8 cellular contexts compared by ENCODE assay signal in the genomic region with DNA sequence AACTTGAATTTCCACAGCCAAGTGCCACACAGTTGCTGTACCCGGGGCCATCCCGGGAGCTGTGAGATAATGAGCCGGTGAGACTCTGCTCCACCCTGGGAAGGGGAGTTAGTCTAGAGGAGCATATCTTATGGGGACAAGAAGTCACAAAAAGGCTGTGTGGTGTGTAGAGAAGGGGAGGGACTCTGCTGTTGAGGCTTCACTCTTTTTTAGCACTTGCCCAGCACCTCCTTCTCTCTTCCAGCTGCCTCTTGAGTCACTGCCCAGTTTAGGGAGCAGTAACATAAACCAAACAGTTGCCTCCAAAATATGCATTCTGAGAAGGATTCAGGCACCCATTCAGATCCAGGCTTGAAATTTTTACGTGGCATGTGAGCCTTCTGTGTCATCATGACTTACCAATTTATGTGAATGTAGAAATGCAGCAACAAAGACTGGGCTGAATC. TPM values are rescaled to one million over a fixed set of nuclear protein-coding genes. Genes with fewer than 3 reads are reported as not detected.
DNase-seq lines count a peak whose midpoint lies in the region; ATAC-seq lines count a peak whose summit lies in the region.

No MANE protein-coding gene starts in this region.

- peak overlapping the region; percentile 95 for H3K27ac Mint-ChIP-seq in activated naive CD4-positive, alpha-beta T cell treated with anti-CD3 and anti-CD28 coated beads for 36 hours
- peak overlapping the region; percentile 82 for H3K27ac Mint-ChIP-seq in central memory CD8-positive, alpha-beta T cell (ENCODE audit: low read depth)

- peak overlapping the region; percentile 95 for H3K4me3 Mint-ChIP-seq in activated naive CD4-positive, alpha-beta T cell treated with anti-CD3 and anti-CD28 coated beads for 36 hours
- H3K4me3 Mint-ChIP-seq in central memory CD8-positive, alpha-beta T cell = peak overlapping the region; percentile 84

- peaks cover 16% of the 10 kb centered on the region for H3K36me3 Mint-ChIP-seq in activated naive CD4-positive, alpha-beta T cell treated with anti-CD3 and anti-CD28 coated beads for 36 hours (ENCODE audit: low read depth)
- H3K36me3 Mint-ChIP-seq in central memory CD8-positive, alpha-beta T cell (ENCODE audit: insufficient read depth) = peaks cover 35% of the 10 kb centered on the region

- DNase-seq in activated naive CD4-positive, alpha-beta T cell treated with anti-CD3 and anti-CD28 coated beads for 36 hours = peak; percentile 40
- DNase-seq in activated naive CD4-positive, alpha-beta T cell (lab: John Stamatoyannopoulos, UW) = no peak
- DNase-seq in OCI-M1 (lab: John Stamatoyannopoulos, UW) = peak; percentile 73
- DNase-seq in central memory CD8-positive, alpha-beta T cell (ENCODE audit: low spot score in 2 of 2) = no peak
- DNase-seq in left colon = no peak
- no peak for DNase-seq in NCI-H1092 treated with DMSO at 0.1 percent for 48 hours (lab: John Stamatoyannopoulos, UW)

- ATAC-seq in HG02798 (IDR thresholded peaks at IDR 0.05; ENCODE audit: poor library complexity, unreplicated experiment) = peak; percentile 14
- peak; percentile 20 for ATAC-seq in central memory CD8-positive, alpha-beta T cell (replicated peaks; ENCODE audit: extremely low read depth, poor library complexity, severe bottlenecking)
- peak; percentile 44 for ATAC-seq in left colon

- peaks cover 19% of the 10 kb centered on the region for H3K4me1 ChIP-seq in stomach smooth muscle (ENCODE audit: control insufficient read depth, insufficient read depth, low read length)

- peak overlapping the region; percentile 93 to 98 for H3K9ac ChIP-seq in stomach smooth muscle (ENCODE audit: low read length in 2 of 2)

- no peaks in the 10 kb centered on the region for H3K9me3 Mint-ChIP-seq in activated naive CD4-positive, alpha-beta T cell treated with anti-CD3 and anti-CD28 coated beads for 36 hours
- H3K9me3 Mint-ChIP-seq in central memory CD8-positive, alpha-beta T cell = no peaks in the 10 kb centered on the region

- H3K27me3 ChIP-seq in stomach smooth muscle (ENCODE audit: control insufficient read depth in 1 of 2, insufficient read depth in 2 of 2, low read length in 2 of 2) = no peaks in the 10 kb centered on the region

- no peaks in the 10 kb centered on the region for H3K27me3 Mint-ChIP-seq in activated naive CD4-positive, alpha-beta T cell treated with anti-CD3 and anti-CD28 coated beads for 36 hours (ENCODE audit: low read depth)
- H3K27me3 Mint-ChIP-seq in central memory CD8-positive, alpha-beta T cell = no peaks in the 10 kb centered on the region

- CTCF ChIA-PET in activated naive CD4-positive, alpha-beta T cell treated with anti-CD3 and anti-CD28 coated beads for 36 hours (lab: Charles Lee) = interaction anchor here (1.0 to 1.6 kb wide), 2 partner anchors 18 to 22 kb away, joined by 4 to 5 read pairs; no protein-coding TSS in a partner anchor

- no peaks in the 10 kb centered on the region for H3K9me3 ChIP-seq in stomach smooth muscle (ENCODE audit: control insufficient read depth in 2 of 2, low read length in 2 of 2)

- H3K36me3 ChIP-seq in stomach smooth muscle (ENCODE audit: control insufficient read depth in 2 of 2, insufficient read depth in 2 of 2, low read length in 2 of 2) = peaks cover 0 to 3% of the 10 kb centered on the region in 2 donors

- H3K27ac ChIP-seq in stomach smooth muscle (ENCODE audit: low read length) = peak overlapping the region; percentile 97

- intact Hi-C loops in activated naive CD4-positive, alpha-beta T cell treated with anti-CD3 and anti-CD28 coated beads for 36 hours (cut with micrococcal nuclease) = loop anchor here (1.0 to 2.0 kb wide), 5 partner anchors 79 to 591 kb away; a partner anchor contains a TSS
- intact Hi-C loops in left colon (cut with DNase I, micrococcal nuclease) = no loop called here

- peak overlapping the region; percentile 95 to 96 for H3K4me3 ChIP-seq in stomach smooth muscle (ENCODE audit: low read length in 2 of 2)

- H3K4me1 Mint-ChIP-seq in activated naive CD4-positive, alpha-beta T cell treated with anti-CD3 and anti-CD28 coated beads for 36 hours (ENCODE audit: low read depth) = peaks cover 45% of the 10 kb centered on the region
- H3K4me1 Mint-ChIP-seq in central memory CD8-positive, alpha-beta T cell = peaks cover 55% of the 10 kb centered on the region

RNA-seq across cellular contexts. Expression of a gene that starts 0.7 kb away (rescaled TPM):
- total RNA-seq in activated naive CD4-positive, alpha-beta T cell treated with anti-CD3 and anti-CD28 coated beads for 36 hours = 10 to 100 TPM; 44.3 to 45.4 TPM
- 10 to 100 TPM; 62.1 to 64.4 TPM for total RNA-seq in left colon

Comparison
In these comparisons a context has a peak if more than half of its experiments do, and no peak if none do; other contexts are left out.
1. DNase-seq: peak in activated naive CD4-positive, alpha-beta T cell treated with anti-CD3 and anti-CD28 coated beads for 36 hours (single experiment) and OCI-M1 (single experiment); none in activated naive CD4-positive, alpha-beta T cell (0 of 4), central memory CD8-positive, alpha-beta T cell (0 of 2), left colon (0 of 2) and NCI-H1092 treated with DMSO at 0.1 percent for 48 hours (single experiment).
2. Peak in every context shown above with its lines, with median percentiles within 50 percentile points of each other: ATAC-seq.